In genomic region chr1:15603050-15603965, GRCh38 we compare ENCODE assay signal across 8 cellular contexts. TPM values are rescaled to one million over a fixed set of nuclear protein-coding genes. Genes with fewer than 3 reads are reported as not detected.
DNase-seq lines count a peak whose midpoint lies in the region; ATAC-seq, FAIRE-seq and TF ChIP-seq lines count a peak whose summit lies in the region.

No MANE protein-coding gene starts in this region.

- intact Hi-C loops in spleen (cut with DNase I; ENCODE audit: low total_unique reads) = no loop called here

- TF ChIP-seq POLR2A in spleen (IDR thresholded peaks at IDR 0.05) = no peak

- no peaks in the 10 kb centered on the region for H3K9me3 ChIP-seq in spleen

- 2 to 10% (median 2%) methylated on average over 33 to 56 of the region's 56 CpGs for WGBS in spleen, 5 donors

- H3K4me1 ChIP-seq in spleen = peaks cover 4 to 24% (median 11%) of the 10 kb centered on the region in 6 donors

- peak in 1 of 11 experiments; percentile 12 for TF ChIP-seq CTCF in spleen (IDR thresholded peaks at IDR 0.05 in 8 of 11, conservative IDR thresholded peaks at IDR 0.05 in 3 of 11)

- peak; percentile 73 for ATAC-seq in GM18519 (IDR thresholded peaks at IDR 0.05; ENCODE audit: low FRiP score, unreplicated experiment)
- peak; percentile 83 for ATAC-seq in HG03095 (IDR thresholded peaks at IDR 0.05; ENCODE audit: unreplicated experiment)

- H3K4me3 ChIP-seq in spleen = peak overlapping the region; percentile 59 to 96 (median 82)

- DNase-seq in NCI-H2196 treated with DMSO at 0.1 percent for 48 hours (lab: John Stamatoyannopoulos, UW; ENCODE audit: unreplicated experiment) (peak; percentile 97), cerebellar nuclear complex (lab: John Stamatoyannopoulos, UW) (peak; percentile 63 to 86), islet precursor cell (peak; percentile 96), spleen (peak; percentile 97)
- DNase-seq in activated CD4-positive, alpha-beta T cell treated with anti-CD3 and anti-CD28 coated beads for 1 hour = peak; percentile 86

- peak overlapping the region; percentile 37 to 89 (median 86) for H3K27ac ChIP-seq in spleen

- no peaks in the 10 kb centered on the region for H3K27me3 ChIP-seq in spleen (replicated peaks in 1 of 7)

- FAIRE-seq in A204.1 (lab: Jason Lieb, UNC) = peak; percentile 71

- no peaks in the 10 kb centered on the region for H3K36me3 ChIP-seq in spleen

RNA-seq across cellular contexts. Expression of gene DDI2, which starts 13.9 kb away (rescaled TPM):
- 10 to 100 TPM; 43.3 to 75.4 (median 47.2) TPM for total RNA-seq in spleen
- 1 to 10 TPM; 4.8 to 7.7 (median 6.2) TPM for polyA plus RNA-seq in spleen

RNA-seq across cellular contexts. Expression of gene AGMAT, which starts 18.5 kb away (rescaled TPM):
- 1 to 10 TPM; 1.4 to 3.8 (median 3.0) TPM for total RNA-seq in spleen
- 1 to 10 TPM; 2.8 to 6.1 (median 4.2) TPM for polyA plus RNA-seq in spleen

Comparison
In these comparisons a context has a peak if more than half of its experiments do, and no peak if none do; other contexts are left out.
1. Peak in every context shown above with its lines: DNase-seq, ATAC-seq, H3K4me3 ChIP-seq and H3K27ac ChIP-seq.